Comparison of ENCODE assay signal across 2 cellular contexts in genomic region chr3:105791134-105791533, GRCh38.
TF ChIP-seq lines count a peak whose summit lies in the region.

No MANE protein-coding gene starts in this region.

TF ChIP-seq in SK-N-SH treated with all-trans-retinoic acid at 6 μM for 48 hours, 23 proteins besides CTCF, POLR2A, EP300 and RAD21 (continued from another document):
- no peak for TF ChIP-seq ZFP3 (CRISPR knock-in tag; IDR thresholded peaks at IDR 0.05)
- TF ChIP-seq CREB5 (CRISPR knock-in tag; IDR thresholded peaks at IDR 0.05; ENCODE audit: low read depth) = no peak
- no peak for TF ChIP-seq ARNTL (CRISPR knock-in tag; IDR thresholded peaks at IDR 0.05; ENCODE audit: borderline replicate concordance, low read depth)
- TF ChIP-seq PATZ1 (CRISPR knock-in tag; IDR thresholded peaks at IDR 0.05; ENCODE audit: borderline replicate concordance) = no peak
- TF ChIP-seq CSDC2 (CRISPR knock-in tag; IDR thresholded peaks at IDR 0.05) = no peak

TF ChIP-seq in SK-N-SH, 30 proteins besides CTCF, POLR2A, EP300 and RAD21 (continued from another document):
- no peak for TF ChIP-seq ZBTB33 (IDR thresholded peaks at IDR 0.05; ENCODE audit: borderline replicate concordance, low read depth)
- no peak for TF ChIP-seq SMC3 (IDR thresholded peaks at IDR 0.05; ENCODE audit: low read depth, low read length)
- no peak for TF ChIP-seq PBX3 (IDR thresholded peaks at IDR 0.05)
- no peak for TF ChIP-seq TEAD4 (IDR thresholded peaks at IDR 0.05; ENCODE audit: borderline replicate concordance, insufficient read depth)
- no peak for TF ChIP-seq CHD2 (IDR thresholded peaks at IDR 0.05; ENCODE audit: low read length, partially characterized antibody)
- TF ChIP-seq IRF3 (IDR thresholded peaks at IDR 0.05; ENCODE audit: low read depth, low read length) = no peak
- no peak for TF ChIP-seq FOXM1 (IDR thresholded peaks at IDR 0.05; ENCODE audit: low read depth)
- TF ChIP-seq ELF1 (IDR thresholded peaks at IDR 0.05) = no peak
- no peak for TF ChIP-seq FOXJ3 (CRISPR knock-in tag; IDR thresholded peaks at IDR 0.05)
- TF ChIP-seq RCOR1 (IDR thresholded peaks at IDR 0.05; ENCODE audit: low read length) = no peak
- no peak for TF ChIP-seq NRF1 (IDR thresholded peaks at IDR 0.05; ENCODE audit: low read depth, low read length)
- no peak for TF ChIP-seq MAX (IDR thresholded peaks at IDR 0.05; ENCODE audit: low read depth)
- TF ChIP-seq FOSL2 (IDR thresholded peaks at IDR 0.05; ENCODE audit: borderline replicate concordance, low read depth) = no peak; the same call in 1 of the 2 replicates
